Comparison of ENCODE assay signal across 18 cellular contexts in the genomic region with DNA sequence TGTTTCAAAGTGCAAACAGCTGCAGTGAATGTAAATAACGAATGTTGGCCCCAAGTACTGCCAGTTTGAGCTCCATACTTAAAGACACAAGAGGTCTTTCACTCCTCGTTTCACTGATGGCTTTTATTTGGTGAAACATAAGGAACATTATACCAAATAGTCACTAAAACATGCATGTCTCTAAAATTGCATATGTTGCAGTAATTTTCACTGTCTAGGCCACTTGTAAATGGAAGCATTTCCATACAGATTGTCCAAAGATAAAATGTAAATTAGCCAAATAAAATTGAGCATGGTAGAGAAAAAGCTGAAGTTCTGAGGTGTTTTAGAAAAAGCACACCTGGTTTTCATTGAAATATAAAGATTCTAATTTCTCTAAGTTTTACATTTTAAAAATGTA.
DNase-seq lines count a peak whose midpoint lies in the region; ATAC-seq, FAIRE-seq and TF ChIP-seq lines count a peak whose summit lies in the region.
"Had no signal": no experiment of that assay in that cellular context is flagged by ENCODE, and none has a peak within 500 bp of the region (broad histone marks: within the 10 kb centered on the region; RNA-seq: fewer than 3 reads in every experiment).

No MANE protein-coding gene starts in this region.

- no TSS peak for BruUV-seq in HepG2 (replicated peaks; lab: Mats Ljungman, UMichigan)

- H3K4me1 ChIP-seq in HepG2 (ENCODE audit: insufficient read depth, low read length) = no peaks in the 10 kb centered on the region
- no peaks in the 10 kb centered on the region for H3K4me1 ChIP-seq in right lobe of liver
- H3K4me1 ChIP-seq in OCI-LY3 (ENCODE audit: low read length) = peaks cover 4% of the 10 kb centered on the region; the same call in 1 of the 2 replicates
- H3K4me1 ChIP-seq: BLaER1 treated with 17β-estradiol and CSF1 and Interleukin-3, amounts not matched to agents 10 nM and 100 nM; HAP-1 had no signal

- in situ Hi-C loops in HepG2 (cut with HindIII; ENCODE audit: extremely low pct_ligation_motif_present, low pct_unique_long_range_greater_than_20kb) = no loop called here

- CTCF ChIA-PET in HepG2 (lab: Yijun Ruan, JAX; ENCODE audit: low intra/inter-chr PET ratio, low total read pairs) = no interaction called here

- no peak overlapping the region; the same call in 1 of the 2 replicates for H3K4me3 Mint-ChIP-seq in HFFc6
- H3K4me3 Mint-ChIP-seq: B cell; CD8-positive, alpha-beta T cell had no signal

- TF ChIP-seq EP300 in HepG2 (IDR thresholded peaks at IDR 0.05; ENCODE audit: low read depth in 2 of 2, low read length in 2 of 2) (no peak), HepG2 (CRISPR knock-in tag; IDR thresholded peaks at IDR 0.05; ENCODE audit: borderline replicate concordance) (no peak)

- H3K4me3 ChIP-seq in HepG2 (replicated peaks in 1 of 3; ENCODE audit: insufficient read depth in 1 of 3, low read depth in 2 of 3, low read length in 3 of 3) = no peak overlapping the region
- no peak overlapping the region for H3K4me3 ChIP-seq in right lobe of liver
- H3K4me3 ChIP-seq in OCI-LY3 (ENCODE audit: low read length) = no peak overlapping the region
- H3K4me3 ChIP-seq: BLaER1 treated with 17β-estradiol and CSF1 and Interleukin-3, amounts not matched to agents 10 nM and 100 nM; GM23248; HAP-1 had no signal

- H3K36me3 ChIP-seq in HepG2 (replicated peaks in 1 of 2; ENCODE audit: control insufficient read depth in 1 of 2, insufficient read depth in 2 of 2, low read length in 2 of 2) (no peaks in the 10 kb centered on the region), right lobe of liver (no peaks in the 10 kb centered on the region), OCI-LY3 (replicated peaks; ENCODE audit: low read depth, low read length) (no peaks in the 10 kb centered on the region)
- H3K36me3 ChIP-seq: BLaER1 treated with 17β-estradiol and CSF1 and Interleukin-3, amounts not matched to agents 10 nM and 100 nM; HAP-1 had no signal

- H3K9ac ChIP-seq in HepG2 (ENCODE audit: insufficient read depth, low read depth, low read length) (no peak overlapping the region), OCI-LY3 (ENCODE audit: low read length) (no peak overlapping the region)
- H3K9ac ChIP-seq: BLaER1 treated with 17β-estradiol and CSF1 and Interleukin-3, amounts not matched to agents 10 nM and 100 nM; GM23248 had no signal

- POLR2A ChIA-PET in HepG2 (lab: Yijun Ruan, JAX) = no interaction called here

- ATAC-seq in HepG2 (no peak), right lobe of liver (no peak)
- ATAC-seq: CD8-positive, alpha-beta T cell had no signal

- H4K20me1 ChIP-seq in HepG2 (ENCODE audit: insufficient read depth, low read length) (no peaks in the 10 kb centered on the region), OCI-LY3 (ENCODE audit: insufficient read depth, low read length) (no peaks in the 10 kb centered on the region)
- H4K20me1 ChIP-seq: BLaER1 treated with 17β-estradiol and CSF1 and Interleukin-3, amounts not matched to agents 10 nM and 100 nM had no signal

- H3K4me2 ChIP-seq in HepG2 (ENCODE audit: low read depth, low read length) (no peak overlapping the region), OCI-LY3 (ENCODE audit: low read length) (no peak overlapping the region)
- H3K4me2 ChIP-seq: BLaER1 treated with 17β-estradiol and CSF1 and Interleukin-3, amounts not matched to agents 10 nM and 100 nM had no signal

- H2AFZ ChIP-seq in HepG2 (ENCODE audit: low read length) (no peak overlapping the region), OCI-LY3 (ENCODE audit: low read depth, low read length) (peak overlapping the region; percentile 22; the same call in 1 of the 2 replicates)

- no peaks in the 10 kb centered on the region for H3K9me3 Mint-ChIP-seq in HFFc6
- H3K9me3 Mint-ChIP-seq: CD8-positive, alpha-beta T cell had no signal

- peaks cover 4% of the 10 kb centered on the region; the same call in 1 of the 2 replicates for H3K36me3 Mint-ChIP-seq in HFFc6 (ENCODE audit: low read depth)
- H3K36me3 Mint-ChIP-seq: CD8-positive, alpha-beta T cell had no signal

- H3K9me3 ChIP-seq in HepG2 (ENCODE audit: low read length) (no peaks in the 10 kb centered on the region), right lobe of liver (no peaks in the 10 kb centered on the region), OCI-LY3 (ENCODE audit: insufficient read depth, low read length) (no peaks in the 10 kb centered on the region)
- H3K9me3 ChIP-seq: BLaER1 treated with 17β-estradiol and CSF1 and Interleukin-3, amounts not matched to agents 10 nM and 100 nM; HAP-1 had no signal

- peak; percentile 34 for DNase-seq in NCI-H1105 treated with DMSO at 0.1 percent for 48 hours (lab: John Stamatoyannopoulos, UW)
- DNase-seq in NCI-H1105 (lab: John Stamatoyannopoulos, UW) = no peak
- DNase-seq in HepG2 (ENCODE audit: low spot score) = no peak
- DNase-seq in right lobe of liver = no peak
- no peak for DNase-seq in stimulated activated CD8-positive, alpha-beta memory T cell treated with anti-CD3 and anti-CD28 coated beads, Interleukin-4, amount 100 ng/mL, for 48 hours
- DNase-seq in HFFc6 = no peak
- no peak for DNase-seq in NCI-H2107 treated with DMSO at 0.1 percent for 48 hours (lab: John Stamatoyannopoulos, UW; ENCODE audit: unreplicated experiment)
- DNase-seq: 8988T; Calu3; CD8-positive, alpha-beta T cell; GM23248 had no signal

- H3K27ac ChIP-seq in HepG2 (ENCODE audit: extremely low read length, insufficient read depth, low read length) (no peak overlapping the region), right lobe of liver (no peak overlapping the region), OCI-LY3 (ENCODE audit: low read length) (no peak overlapping the region)
- H3K27ac ChIP-seq: BLaER1 treated with 17β-estradiol and CSF1 and Interleukin-3, amounts not matched to agents 10 nM and 100 nM; GM23248 had no signal

- peaks cover 27% of the 10 kb centered on the region for H3K4me1 Mint-ChIP-seq in HFFc6 (ENCODE audit: low read depth)
- H3K4me1 Mint-ChIP-seq: B cell had no signal

- TF ChIP-seq POLR2A in HepG2 (IDR thresholded peaks at IDR 0.05; ENCODE audit: insufficient read depth in 1 of 2, low read depth in 2 of 2, low read length in 2 of 2) (no peak), right lobe of liver (IDR thresholded peaks at IDR 0.05) (no peak)

- FAIRE-seq in HepG2 (lab: Jason Lieb, UNC) = no peak
- FAIRE-seq: G401.6, GM12891, HTR-8/SVneo had no signal

- TF ChIP-seq CTCF in HepG2 (CRISPR knock-in tag; IDR thresholded peaks at IDR 0.05) (no peak), right lobe of liver (IDR thresholded peaks at IDR 0.05) (no peak), OCI-LY3 (IDR thresholded peaks at IDR 0.05; ENCODE audit: low read depth, low read length) (no peak), HFFc6 (IDR thresholded peaks at IDR 0.05) (no peak)

- TF ChIP-seq RAD21 in HepG2 (CRISPR knock-in tag; IDR thresholded peaks at IDR 0.05) = no peak

- intact Hi-C loops in HepG2 (cut with micrococcal nuclease; ENCODE audit: unreplicated experiment) = no loop called here
- intact Hi-C loops in right lobe of liver (cut with DNase I) = no loop called here

- no peaks in the 10 kb centered on the region; the same call in none of the 2 replicates for H3K27me3 Mint-ChIP-seq in HFFc6 (ENCODE audit: insufficient read depth)
- H3K27me3 Mint-ChIP-seq: B cell had no signal

- WGBS in HepG2 (ENCODE audit: low lambda C conversion rate) = 2% methylated on average over 2 of the region's 2 CpGs
- WGBS in right lobe of liver (ENCODE audit: insufficient coverage, low coverage, low lambda C conversion rate, missing lambda C conversion rate) = 9% methylated on average over 2 of the region's 2 CpGs

- no peak overlapping the region for H3K27ac Mint-ChIP-seq in HFFc6
- H3K27ac Mint-ChIP-seq: B cell; CD8-positive, alpha-beta T cell had no signal

- H3K27me3 ChIP-seq in HepG2 (ENCODE audit: control insufficient read depth in 1 of 2, insufficient read depth in 2 of 2, low read length in 2 of 2) = no peaks in the 10 kb centered on the region
- H3K27me3 ChIP-seq in right lobe of liver = no peaks in the 10 kb centered on the region
- no peaks in the 10 kb centered on the region for H3K27me3 ChIP-seq in OCI-LY3 (ENCODE audit: low read depth, low read length)
- H3K27me3 ChIP-seq: BLaER1 treated with 17β-estradiol and CSF1 and Interleukin-3, amounts not matched to agents 10 nM and 100 nM had no signal

- no peaks in the 10 kb centered on the region for H3K79me2 ChIP-seq in HepG2 (ENCODE audit: insufficient read depth, low read length)
- H3K79me2 ChIP-seq in OCI-LY3 (ENCODE audit: low read length) = no peaks in the 10 kb centered on the region

TF ChIP-seq in HepG2, 621 proteins besides CTCF, POLR2A, EP300 and RAD21:
- TF ChIP-seq CEBPG (CRISPR knock-in tag; IDR thresholded peaks at IDR 0.05) (no peak), MAFF (IDR thresholded peaks at IDR 0.05; ENCODE audit: low read depth, low read length) (peak; percentile 48; the same call in 1 of the 2 replicates), MAFK (conservative IDR thresholded peaks at IDR 0.05 in 1 of 2, IDR thresholded peaks at IDR 0.05 in 1 of 2; ENCODE audit: low read length in 2 of 2) (peak; percentile 2 to 62; a peak in 2 of 4 replicates)
- TF ChIP-seq, protein P1, sequence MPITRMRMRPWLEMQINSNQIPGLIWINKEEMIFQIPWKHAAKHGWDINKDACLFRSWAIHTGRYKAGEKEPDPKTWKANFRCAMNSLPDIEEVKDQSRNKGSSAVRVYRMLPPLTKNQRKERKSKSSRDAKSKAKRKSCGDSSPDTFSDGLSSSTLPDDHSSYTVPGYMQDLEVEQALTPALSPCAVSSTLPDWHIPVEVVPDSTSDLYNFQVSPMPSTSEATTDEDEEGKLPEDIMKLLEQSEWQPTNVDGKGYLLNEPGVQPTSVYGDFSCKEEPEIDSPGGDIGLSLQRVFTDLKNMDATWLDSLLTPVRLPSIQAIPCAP (CRISPR knock-in tag; IDR thresholded peaks at IDR 0.05; ENCODE audit: low read depth) = no peak
